7 cellular contexts compared by ENCODE assay signal in the genomic region with DNA sequence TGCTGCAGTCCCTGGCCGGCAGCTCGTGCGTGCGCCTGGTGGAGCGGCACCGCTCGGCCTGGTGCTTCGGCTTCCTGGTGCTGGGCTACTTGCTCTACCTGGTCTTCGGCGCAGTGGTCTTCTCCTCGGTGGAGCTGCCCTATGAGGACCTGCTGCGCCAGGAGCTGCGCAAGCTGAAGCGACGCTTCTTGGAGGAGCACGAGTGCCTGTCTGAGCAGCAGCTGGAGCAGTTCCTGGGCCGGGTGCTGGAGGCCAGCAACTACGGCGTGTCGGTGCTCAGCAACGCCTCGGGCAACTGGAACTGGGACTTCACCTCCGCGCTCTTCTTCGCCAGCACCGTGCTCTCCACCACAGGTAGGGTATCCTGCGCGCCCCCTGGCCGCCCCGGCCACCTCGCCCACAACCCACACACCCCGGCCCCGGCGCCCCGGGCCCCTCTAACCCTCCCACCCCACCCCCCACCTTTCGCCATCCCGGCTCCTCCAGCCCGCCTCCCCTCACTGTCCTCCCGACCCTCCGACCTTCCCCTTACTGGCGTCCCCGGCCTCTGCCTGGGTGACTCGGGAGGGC. TPM values are rescaled to one million over a fixed set of nuclear protein-coding genes. Genes with fewer than 3 reads are reported as not detected.
DNase-seq lines count a peak whose midpoint lies in the region; ATAC-seq and TF ChIP-seq lines count a peak whose summit lies in the region.

No MANE protein-coding gene starts in this region.

- H3K4me3 ChIP-seq in duodenal mucosa (ENCODE audit: low read depth in 1 of 2, low read length in 2 of 2) (peak overlapping the region; percentile 90 to 95), upper lobe of right lung (peak overlapping the region; percentile 58)

- ATAC-seq in GM21576 (IDR thresholded peaks at IDR 0.05; ENCODE audit: unreplicated experiment) (peak; percentile 34), upper lobe of right lung (peak; percentile 44)
- ATAC-seq in CD4-positive, alpha-beta T cell (ENCODE audit: poor library complexity) = no peak

- H3K36me3 Mint-ChIP-seq in CD4-positive, alpha-beta T cell (ENCODE audit: low read depth) = no peaks in the 10 kb centered on the region

- H3K27me3 ChIP-seq in duodenal mucosa (ENCODE audit: control insufficient read depth in 1 of 2, insufficient read depth in 2 of 2, low read length in 2 of 2) = peaks cover 0 to 11% of the 10 kb centered on the region in 2 donors
- H3K27me3 ChIP-seq in upper lobe of right lung = peaks cover 14% of the 10 kb centered on the region
- peaks cover 45% of the 10 kb centered on the region for H3K27me3 ChIP-seq in CD4-positive, alpha-beta T cell (ENCODE audit: control insufficient read depth, insufficient read depth, low read length)

- H3K36me3 ChIP-seq in duodenal mucosa (ENCODE audit: control insufficient read depth in 1 of 2, insufficient read depth in 2 of 2, low read length in 2 of 2) (peaks cover 0 to 9% of the 10 kb centered on the region in 2 donors), upper lobe of right lung (no peaks in the 10 kb centered on the region)

- H3K4me1 Mint-ChIP-seq in CD4-positive, alpha-beta T cell (ENCODE audit: low read depth) = no peaks in the 10 kb centered on the region

- H3K27ac Mint-ChIP-seq in CD4-positive, alpha-beta T cell = no peak overlapping the region

- H3K9me3 ChIP-seq in duodenal mucosa (ENCODE audit: control insufficient read depth in 1 of 2, low read length in 2 of 2) (no peaks in the 10 kb centered on the region), upper lobe of right lung (no peaks in the 10 kb centered on the region)
- no peaks in the 10 kb centered on the region for H3K9me3 ChIP-seq in CD4-positive, alpha-beta T cell (ENCODE audit: control insufficient read depth, low read length)

- DNase-seq in GM10248 (ENCODE audit: extremely low spot score) = peak; percentile 55
- DNase-seq in NCI-H748 treated with DMSO at 0.1 percent for 48 hours (lab: John Stamatoyannopoulos, UW) = peak; percentile 3
- peak; percentile 25 for DNase-seq in medulla oblongata (ENCODE audit: extremely low spot score)
- peak; percentile 73 for DNase-seq in upper lobe of right lung
- no peak for DNase-seq in CD4-positive, alpha-beta T cell

- peaks cover 0 to 14% of the 10 kb centered on the region in 2 donors for H3K4me1 ChIP-seq in duodenal mucosa (ENCODE audit: control insufficient read depth in 1 of 2, insufficient read depth in 2 of 2, low read length in 2 of 2)
- no peaks in the 10 kb centered on the region for H3K4me1 ChIP-seq in upper lobe of right lung

- peak overlapping the region; percentile 89 for H3K27ac ChIP-seq in duodenal mucosa (ENCODE audit: low read depth, low read length)
- peak overlapping the region; percentile 55 for H3K27ac ChIP-seq in upper lobe of right lung
- H3K27ac ChIP-seq in CD4-positive, alpha-beta T cell (ENCODE audit: low read depth, low read length) = no peak overlapping the region

- POLR2A ChIA-PET in GM10248 (lab: Yijun Ruan, JAX) = no interaction called here
- POLR2A ChIA-PET in CD4-positive, alpha-beta T cell (lab: Charles Lee) = no interaction called here

- intact Hi-C loops in upper lobe of right lung (cut with DNase I) = no loop called here
- intact Hi-C loops in CD4-positive, alpha-beta T cell (cut with DNase I, micrococcal nuclease) = no loop called here

- H3K4me3 Mint-ChIP-seq in CD4-positive, alpha-beta T cell = no peak overlapping the region

- CTCF ChIA-PET in GM10248 (lab: Yijun Ruan, JAX) = interaction anchor here (1.2 to 1.6 kb wide), 2 partner anchors 96 to 175 kb away, joined by 3 to 4 read pairs; no protein-coding TSS in a partner anchor
- CTCF ChIA-PET in CD4-positive, alpha-beta T cell (lab: Charles Lee) = no interaction called here

- peaks cover 81% of the 10 kb centered on the region for H3K27me3 Mint-ChIP-seq in CD4-positive, alpha-beta T cell

- H3K9me3 Mint-ChIP-seq in CD4-positive, alpha-beta T cell = no peaks in the 10 kb centered on the region

- no peak for TF ChIP-seq CTCF in GM10248 (IDR thresholded peaks at IDR 0.05; ENCODE audit: control extremely low read depth, extremely low read depth, low read depth, missing control alignments)
- TF ChIP-seq CTCF in upper lobe of right lung (IDR thresholded peaks at IDR 0.05) = no peak
- TF ChIP-seq CTCF in CD4-positive, alpha-beta T cell (IDR thresholded peaks at IDR 0.05) = no peak

- H3K9ac ChIP-seq in duodenal mucosa (ENCODE audit: low read depth in 1 of 2, low read length in 2 of 2) = peak overlapping the region; percentile 67 to 80

RNA-seq across cellular contexts. Expression of gene KCNK1, which starts 0.4 kb away (rescaled TPM):
- total RNA-seq in upper lobe of right lung = 7.3 TPM
- not detected for total RNA-seq in CD4-positive, alpha-beta T cell

Comparison
In these comparisons a context has a peak if more than half of its experiments do, and no peak if none do; other contexts are left out.
1. DNase-seq: peak in GM10248 (single experiment), NCI-H748 treated with DMSO at 0.1 percent for 48 hours (single experiment), medulla oblongata (single experiment) and upper lobe of right lung (single experiment); none in CD4-positive, alpha-beta T cell (0 of 10).